Comparison of ENCODE assay signal across 1 cellular context in the genomic region with DNA sequence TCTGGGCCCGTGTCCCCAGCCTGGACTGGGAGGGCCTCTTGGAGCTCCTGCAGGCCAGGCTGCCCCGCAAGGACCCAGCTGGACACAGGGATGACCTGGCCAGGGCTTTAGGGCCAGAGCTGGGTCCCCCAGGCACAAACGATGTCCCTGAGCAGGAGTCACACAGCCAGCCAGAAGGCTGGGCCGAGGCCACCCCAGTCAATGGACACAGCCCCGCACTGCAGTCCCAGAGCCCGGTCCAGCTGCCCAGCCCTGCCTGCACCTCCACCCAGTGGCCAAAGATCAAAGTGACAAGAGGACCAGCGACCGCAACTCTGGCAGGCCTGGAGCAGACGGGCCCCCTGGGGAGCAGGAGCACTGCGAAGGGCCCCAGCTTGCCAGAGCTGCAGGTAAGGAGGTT.
TF ChIP-seq lines count a peak whose summit lies in the region.

No MANE protein-coding gene starts in this region.

TF ChIP-seq in HCT116, 20 proteins besides CTCF, POLR2A, EP300 and RAD21:
- TF ChIP-seq TCF7L2 (IDR thresholded peaks at IDR 0.05; ENCODE audit: borderline replicate concordance, extremely low read depth, insufficient read depth, insufficient read length) (peak; percentile 96), POLR2AphosphoS5 (IDR thresholded peaks at IDR 0.05; ENCODE audit: low read depth, low read length) (0 out of 2 replicates have a peak, but pooled peaks have one; percentile 11), EGR1 (IDR thresholded peaks at IDR 0.05; ENCODE audit: low read depth) (no peak)
- TF ChIP-seq, protein P1, sequence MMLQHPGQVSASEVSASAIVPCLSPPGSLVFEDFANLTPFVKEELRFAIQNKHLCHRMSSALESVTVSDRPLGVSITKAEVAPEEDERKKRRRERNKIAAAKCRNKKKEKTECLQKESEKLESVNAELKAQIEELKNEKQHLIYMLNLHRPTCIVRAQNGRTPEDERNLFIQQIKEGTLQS (IDR thresholded peaks at IDR 0.05), result no peak
